27 cellular contexts compared by ENCODE assay signal in the genomic region with DNA sequence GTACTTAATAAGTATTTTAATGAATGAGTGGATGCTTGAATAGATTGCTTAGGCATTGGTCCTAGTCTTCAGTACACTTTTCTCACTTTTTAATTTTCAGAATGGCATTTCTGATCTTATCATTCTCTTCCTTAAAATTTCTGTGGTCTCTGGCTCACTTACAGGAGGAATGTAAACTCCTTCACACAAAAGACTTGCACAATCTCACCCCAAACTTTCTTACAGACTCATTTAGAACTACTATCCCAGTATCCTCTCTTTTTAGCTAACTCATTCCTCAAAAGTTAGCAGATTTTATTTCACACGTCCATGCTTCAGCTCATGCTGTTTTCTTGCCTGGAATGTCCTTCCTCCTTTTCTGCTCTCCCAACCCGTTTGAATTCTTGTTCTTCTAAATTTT.
DNase-seq lines count a peak whose midpoint lies in the region; ATAC-seq, FAIRE-seq and TF ChIP-seq lines count a peak whose summit lies in the region.
"Had no signal": no experiment of that assay in that cellular context is flagged by ENCODE, and none has a peak within 500 bp of the region (broad histone marks: within the 10 kb centered on the region; RNA-seq: fewer than 3 reads in every experiment).

No MANE protein-coding gene starts in this region.

- no peak overlapping the region for H2AK5ac ChIP-seq in H1 (ENCODE audit: low read depth, low read length)

- peak overlapping the region; percentile 16 for H2AFZ ChIP-seq in GM23248
- peak overlapping the region; percentile 67; the same call in 1 of the 2 replicates for H2AFZ ChIP-seq in H1 (ENCODE audit: low read length)

- H3K4ac ChIP-seq in H1 (replicated peaks; ENCODE audit: insufficient read length, low read depth, low read length): no peak overlapping the region

- WGBS in GM23248 (ENCODE audit: low coverage in 1 of 2, low lambda C conversion rate in 2 of 2, missing lambda C conversion rate in 2 of 2), 2 experiments: 13% methylated on average over 2 of the region's 2 CpGs
- WGBS in H1 (ENCODE audit: extremely low coverage in 1 of 2, insufficient coverage in 1 of 2, insufficient read length in 1 of 2, insufficient replicate concordance in 2 of 2, low coverage in 1 of 2, low lambda C conversion rate in 2 of 2, missing lambda C conversion rate in 1 of 2), 2 experiments: 86% methylated on average over 2 of the region's 2 CpGs; no CpG with 5 or more reads in 1 of the 2 experiments

- no peaks in the 10 kb centered on the region for H3K23me2 ChIP-seq in H1 (ENCODE audit: low read depth, low read length)

- no peak overlapping the region for H4K91ac ChIP-seq in H1 (replicated peaks; ENCODE audit: insufficient read length, low read length)

- H3K4me2 ChIP-seq in GM23248 (ENCODE audit: unreplicated experiment): peak overlapping the region; percentile 49
- no peak overlapping the region for H3K4me2 ChIP-seq in H1 (ENCODE audit: insufficient read depth in 1 of 2, low read depth in 2 of 2, low read length in 2 of 2)

- CTCF ChIA-PET in H1 (lab: Charles Lee; ENCODE audit: partially characterized antibody): no interaction called here

- in situ Hi-C loops in GM23248 (cut with MboI): no loop called here

- no peaks in the 10 kb centered on the region for H3K9me3 Mint-ChIP-seq in type B pancreatic cell

- no peaks in the 10 kb centered on the region for H3K36me3 Mint-ChIP-seq in type B pancreatic cell
- H3K36me3 Mint-ChIP-seq: activated naive CD4-positive, alpha-beta T cell treated with anti-CD3 and anti-CD28 coated beads, Interleukin-2, amount 10 ng/mL, durations not matched to agents 7 days and 5 days; CD14-positive monocyte; memory B cell had no signal

- no peak overlapping the region for H3K9ac ChIP-seq in GM23248
- H3K9ac ChIP-seq in H1 (replicated peaks in 1 of 4; ENCODE audit: extremely low read depth in 1 of 4, low read depth in 3 of 4, low read length in 3 of 4): no peak overlapping the region

- POLR2A ChIA-PET in H1 (lab: Charles Lee; ENCODE audit: partially characterized antibody): no interaction called here

- no peak overlapping the region for H2BK120ac ChIP-seq in H1 (replicated peaks; ENCODE audit: low read depth, low read length)

- H3K79me2 ChIP-seq in GM23248 (ENCODE audit: insufficient read depth) (no peaks in the 10 kb centered on the region), H1 (ENCODE audit: control insufficient read depth in 1 of 2, insufficient read depth in 2 of 2, low read length in 2 of 2) (no peaks in the 10 kb centered on the region)

- H3K27ac Mint-ChIP-seq in type B pancreatic cell: no peak overlapping the region
- H3K27ac Mint-ChIP-seq: activated naive CD4-positive, alpha-beta T cell treated with anti-CD3 and anti-CD28 coated beads, Interleukin-2, amount 10 ng/mL, durations not matched to agents 7 days and 5 days; CD14-positive monocyte; memory B cell; naive thymus-derived CD4-positive, alpha-beta T cell had no signal

- H3K36me3 ChIP-seq in GM23248 (ENCODE audit: low read depth) (no peaks in the 10 kb centered on the region), H1 (ENCODE audit: control insufficient read depth in 2 of 4, insufficient read depth in 4 of 4, low read length in 3 of 4) (no peaks in the 10 kb centered on the region), mucosa of descending colon (ENCODE audit: low read depth) (no peaks in the 10 kb centered on the region)
- H3K36me3 ChIP-seq: esophagus muscularis mucosa, MG63, upper lobe of left lung had no signal

- H3K23ac ChIP-seq in H1 (ENCODE audit: insufficient read length): no peak overlapping the region

- H3K9me3 ChIP-seq in GM23248 (ENCODE audit: low read depth) (no peaks in the 10 kb centered on the region), H1 (ENCODE audit: insufficient read depth in 2 of 2, low read depth in 1 of 2, low read length in 1 of 2) (no peaks in the 10 kb centered on the region), mucosa of descending colon (peaks cover 27% of the 10 kb centered on the region)
- H3K9me3 ChIP-seq: esophagus muscularis mucosa, upper lobe of left lung had no signal

- H2BK12ac ChIP-seq in H1 (ENCODE audit: low read depth, low read length): no peak overlapping the region

- H3K14ac ChIP-seq in H1 (ENCODE audit: insufficient read length): no peak overlapping the region

- FAIRE-seq in H1 (lab: Jason Lieb, UNC): no peak
- FAIRE-seq: TTC549 had no signal

- H3K27ac ChIP-seq in GM23248: peak overlapping the region; percentile 41
- H3K27ac ChIP-seq in H1 (ENCODE audit: low read depth, low read length): no peak overlapping the region
- H3K27ac ChIP-seq: coronary artery, esophagus muscularis mucosa, upper lobe of left lung had no signal

- no peaks in the 10 kb centered on the region for H3F3A ChIP-seq in GM23248 (ENCODE audit: insufficient read depth)

- H3K27me3 ChIP-seq in GM23248 (replicated peaks; ENCODE audit: insufficient read depth) (no peaks in the 10 kb centered on the region), H1 (replicated peaks in 1 of 4; ENCODE audit: control insufficient read depth in 3 of 4, extremely low read depth in 1 of 4, insufficient read depth in 3 of 4, low read length in 3 of 4) (no peaks in the 10 kb centered on the region)
- H3K27me3 ChIP-seq: esophagus muscularis mucosa, MG63, upper lobe of left lung had no signal

- H3K9me2 ChIP-seq in GM23248 (ENCODE audit: insufficient read depth): no peaks in the 10 kb centered on the region; the same call in 1 of the 2 replicates

- TF ChIP-seq CTCF in H1 (IDR thresholded peaks at IDR 0.05; ENCODE audit: control extremely low read depth in 1 of 3, insufficient read depth in 1 of 3, low read depth in 1 of 3, low read length in 3 of 3) (no peak), type B pancreatic cell (conservative IDR thresholded peaks at IDR 0.05) (no peak), mucosa of descending colon (IDR thresholded peaks at IDR 0.05) (no peak)

- H4K20me1 ChIP-seq in GM23248 (ENCODE audit: insufficient read depth): no peaks in the 10 kb centered on the region
- H4K20me1 ChIP-seq in H1 (replicated peaks in 1 of 2; ENCODE audit: control insufficient read depth in 1 of 2, insufficient read depth in 2 of 2, low read length in 2 of 2): no peaks in the 10 kb centered on the region

- ATAC-seq in mucosa of descending colon: no peak
- ATAC-seq: left cardiac atrium; naive thymus-derived CD4-positive, alpha-beta T cell; Right ventricle myocardium inferior had no signal

- no peaks in the 10 kb centered on the region for H3K79me1 ChIP-seq in H1 (ENCODE audit: low read depth, low read length)

- intact Hi-C loops in mucosa of descending colon (cut with DNase I, micrococcal nuclease): no loop called here

- peaks cover 9% of the 10 kb centered on the region for H3K4me1 ChIP-seq in GM23248 (ENCODE audit: insufficient read depth)
- no peaks in the 10 kb centered on the region for H3K4me1 ChIP-seq in H1 (replicated peaks in 1 of 4; ENCODE audit: control insufficient read depth in 3 of 4, insufficient read depth in 4 of 4, low read length in 3 of 4)
- H3K4me1 ChIP-seq in mucosa of descending colon (ENCODE audit: low read depth): no peaks in the 10 kb centered on the region
- H3K4me1 ChIP-seq: esophagus muscularis mucosa, upper lobe of left lung had no signal

- H3K4me1 Mint-ChIP-seq in type B pancreatic cell (ENCODE audit: unreplicated experiment): no peaks in the 10 kb centered on the region
- H3K4me1 Mint-ChIP-seq: activated naive CD4-positive, alpha-beta T cell treated with anti-CD3 and anti-CD28 coated beads, Interleukin-2, amount 10 ng/mL, durations not matched to agents 7 days and 5 days; CD14-positive monocyte; naive thymus-derived CD4-positive, alpha-beta T cell had no signal

- TF ChIP-seq POLR2A in H1 (IDR thresholded peaks at IDR 0.05; ENCODE audit: control extremely low read depth in 1 of 2, low read depth in 2 of 2, low read length in 2 of 2): no peak

- DNase-seq in GM23248: peak; percentile 66
- DNase-seq in NCI-H226: peak; percentile 86
- DNase-seq in H1 (ENCODE audit: low read depth in 1 of 2, low spot score in 2 of 2): no peak
- DNase-seq in non-pigmented ciliary epithelial cell (ENCODE audit: low read depth): peak; percentile 8
- no peak for DNase-seq in type B pancreatic cell (ENCODE audit: extremely low spot score, unreplicated experiment)
- no peak for DNase-seq in mucosa of descending colon
- no peak for DNase-seq in DMS53 treated with DMSO at 0.1 percent for 48 hours (lab: John Stamatoyannopoulos, UW; ENCODE audit: unreplicated experiment)
- DNase-seq: activated CD4-positive, alpha-beta T cell treated with anti-CD3 and anti-CD28 coated beads for 1 hour; activated CD8-positive, alpha-beta memory T cell treated with anti-CD3 and anti-CD28 coated beads for 24 hours; activated naive CD4-positive, alpha-beta T cell treated with anti-CD3 and anti-CD28 coated beads, Interleukin-2, amount 10 ng/mL, durations not matched to agents 7 days and 5 days; activated T-cell treated with anti-CD3 and anti-CD28 coated beads, Interleukin-2, amount 50 U/mL, for 48 hours; aorta; EL; H7; head of caudate nucleus; left cardiac atrium; MG63; naive thymus-derived CD4-positive, alpha-beta T cell; NCI-H1694; NCI-H774; upper lobe of left lung had no signal

- no peak overlapping the region for H2BK15ac ChIP-seq in H1 (ENCODE audit: low read length)

- no peak overlapping the region for H4K5ac ChIP-seq in H1 (ENCODE audit: insufficient read length, low read depth, low read length)

- H3K27me3 Mint-ChIP-seq in type B pancreatic cell: no peaks in the 10 kb centered on the region
- H3K27me3 Mint-ChIP-seq: activated naive CD4-positive, alpha-beta T cell treated with anti-CD3 and anti-CD28 coated beads, Interleukin-2, amount 10 ng/mL, durations not matched to agents 7 days and 5 days; memory B cell; naive thymus-derived CD4-positive, alpha-beta T cell had no signal

- no peak overlapping the region for H2BK20ac ChIP-seq in H1 (ENCODE audit: low read length)

- H3K56ac ChIP-seq in H1 (replicated peaks; ENCODE audit: insufficient read length, low read depth, low read length): no peak overlapping the region

- no peak for TF ChIP-seq EP300 in H1 (IDR thresholded peaks at IDR 0.05; ENCODE audit: borderline replicate concordance in 1 of 2, low read depth in 2 of 2, low read length in 2 of 2)

- H2BK5ac ChIP-seq in H1 (ENCODE audit: low read depth, low read length): no peak overlapping the region

- TF ChIP-seq RAD21 in H1 (IDR thresholded peaks at IDR 0.05 in 1 of 2, conservative IDR thresholded peaks at IDR 0.05 in 1 of 2; ENCODE audit: low read depth in 2 of 2, low read length in 2 of 2): no peak

- no peak overlapping the region for H3K4me3 ChIP-seq in GM23248
- H3K4me3 ChIP-seq in H1 (ENCODE audit: extremely low read depth in 1 of 4, insufficient read depth in 2 of 4, low read depth in 3 of 4, low read length in 4 of 4): no peak overlapping the region
- no peak overlapping the region for H3K4me3 ChIP-seq in mucosa of descending colon
- H3K4me3 ChIP-seq: coronary artery, esophagus muscularis mucosa, MG63, upper lobe of left lung had no signal

- no peak overlapping the region for H4K8ac ChIP-seq in H1 (ENCODE audit: extremely low read depth, insufficient read depth, low read length)

- H3K18ac ChIP-seq in H1 (ENCODE audit: extremely low read depth, low read length): no peak overlapping the region

- no peak overlapping the region for H3K4me3 Mint-ChIP-seq in type B pancreatic cell
- H3K4me3 Mint-ChIP-seq: activated naive CD4-positive, alpha-beta T cell treated with anti-CD3 and anti-CD28 coated beads, Interleukin-2, amount 10 ng/mL, durations not matched to agents 7 days and 5 days; CD14-positive monocyte; memory B cell; naive thymus-derived CD4-positive, alpha-beta T cell had no signal

Comparison
In these comparisons a context has a peak if more than half of its experiments do, and no peak if none do; other contexts are left out.
1. DNase-seq: peak in GM23248 (single experiment), NCI-H226 (single experiment) and non-pigmented ciliary epithelial cell (single experiment); none in H1 (0 of 2), type B pancreatic cell (single experiment), mucosa of descending colon (0 of 3) and DMS53 treated with DMSO at 0.1 percent for 48 hours (single experiment).